ENCODE assay signal across 18 cellular contexts in the genomic region with DNA sequence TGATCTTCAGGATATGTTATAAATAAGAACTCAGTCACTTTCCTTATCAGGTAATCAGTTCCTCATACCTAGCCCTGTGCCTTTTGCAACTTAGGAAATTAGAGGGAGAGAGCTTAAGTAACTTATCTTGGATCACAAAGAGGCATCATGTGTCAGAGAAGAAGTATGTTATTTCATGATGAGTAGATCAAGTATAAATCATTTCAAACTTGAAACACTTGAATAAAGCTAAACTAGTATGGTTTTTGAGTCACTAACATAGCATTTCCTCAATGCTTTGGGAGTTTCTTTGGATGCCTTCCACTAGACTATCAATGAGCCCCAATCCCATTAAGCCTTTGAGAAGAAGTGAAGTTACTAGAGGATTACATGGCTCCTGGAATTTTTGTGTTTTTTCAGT.
DNase-seq lines count a peak whose midpoint lies in the region; ATAC-seq lines count a peak whose summit lies in the region.
"Had no signal": no experiment of that assay in that cellular context is flagged by ENCODE, and none has a peak within 500 bp of the region (broad histone marks: within the 10 kb centered on the region; RNA-seq: fewer than 3 reads in every experiment).

No MANE protein-coding gene starts in this region.

- no peak for ATAC-seq in central memory CD8-positive, alpha-beta T cell (replicated peaks; ENCODE audit: extremely low read depth, poor library complexity, severe bottlenecking)
- no peak for ATAC-seq in GM19455 (IDR thresholded peaks at IDR 0.05; ENCODE audit: unreplicated experiment)
- ATAC-seq: activated CD4-positive, CD25-positive, alpha-beta regulatory T cell treated with anti-CD3 and anti-CD28 coated beads, Interleukin-2, amount 50 U/mL, for 24 hours; heart right ventricle; right lobe of liver had no signal

- H3K4me1 Mint-ChIP-seq in central memory CD8-positive, alpha-beta T cell, result peaks cover 26% of the 10 kb centered on the region

- no peak overlapping the region for H3K4me3 Mint-ChIP-seq in central memory CD8-positive, alpha-beta T cell
- H3K4me3 Mint-ChIP-seq: CD14-positive monocyte, nephron progenitor cell had no signal

- H3K36me3 Mint-ChIP-seq in central memory CD8-positive, alpha-beta T cell (ENCODE audit: insufficient read depth), result no peaks in the 10 kb centered on the region

- in situ Hi-C loops in Caki2 (cut with HindIII; ENCODE audit: low pct_unique_long_range_greater_than_20kb, low sequenced_read_pairs), result no loop called here

- H3K27me3 Mint-ChIP-seq in central memory CD8-positive, alpha-beta T cell, result no peaks in the 10 kb centered on the region

- peak overlapping the region; percentile 89 for H3K27ac Mint-ChIP-seq in central memory CD8-positive, alpha-beta T cell (ENCODE audit: low read depth)
- H3K27ac Mint-ChIP-seq: CD14-positive monocyte, nephron progenitor cell had no signal

- DNase-seq in Caki2 (ENCODE audit: low read depth) (peak; percentile 66), M059J (ENCODE audit: low read depth) (peak; percentile 87), kidney glomerular epithelial cell (lab: John Stamatoyannopoulos, UW) (peak; percentile 98), hypothalamus (lab: John Stamatoyannopoulos, UW) (no peak), NCI-H345 (lab: John Stamatoyannopoulos, UW) (no peak), NCI-H2081 (lab: John Stamatoyannopoulos, UW) (no peak)
- no peak for DNase-seq in central memory CD8-positive, alpha-beta T cell (ENCODE audit: low spot score in 2 of 2)
- DNase-seq: effector CD4-positive, alpha-beta T cell; GDM1; H7; heart right ventricle; NCI-H2227 treated with DMSO at 0.1 percent for 48 hours; nephron progenitor cell; right lobe of liver; stimulated activated naive CD4-positive, alpha-beta T cell treated with Interleukin-2 at 50 U/mL for 16 hours had no signal

- peaks cover 6% of the 10 kb centered on the region for H3K9me3 Mint-ChIP-seq in central memory CD8-positive, alpha-beta T cell
- H3K9me3 Mint-ChIP-seq: nephron progenitor cell had no signal

Comparison
In these comparisons a context has a peak if more than half of its experiments do, and no peak if none do; other contexts are left out.
1. DNase-seq: peak in Caki2 (single experiment), M059J (single experiment) and kidney glomerular epithelial cell (single experiment); none in central memory CD8-positive, alpha-beta T cell (0 of 2), hypothalamus (0 of 51), NCI-H345 (single experiment) and NCI-H2081 (0 of 2).